8 cellular contexts compared by ENCODE assay signal in genomic region chr12:98516184-98516873, GRCh38. TPM values are rescaled to one million over a fixed set of nuclear protein-coding genes. Genes with fewer than 3 reads are reported as not detected.
A peak's percentile ranks its signal among the peaks of the same experiment; 100 is the strongest.
DNase-seq lines count a peak whose midpoint lies in the region; ATAC-seq and TF ChIP-seq lines count a peak whose summit lies in the region.

No MANE protein-coding gene starts in this region.

- no peaks in the 10 kb centered on the region for H3K9me3 Mint-ChIP-seq in Calu3 (ENCODE audit: low read depth, unreplicated experiment)

- intact Hi-C loops in Calu3 (cut with micrococcal nuclease; ENCODE audit: unreplicated experiment) (loop anchor here (1.0 kb wide), 3 partner anchors 13 to 92 kb away; no protein-coding TSS in a partner anchor), mucosa of descending colon (cut with DNase I, micrococcal nuclease) (loop anchor here in 1 of 2 donors (10.0 kb wide), 1 partner anchor 92 kb away; no protein-coding TSS in a partner anchor)

- peaks cover 17% of the 10 kb centered on the region for H3K4me1 ChIP-seq in mucosa of descending colon (ENCODE audit: low read depth)

- no TSS peak for BruUV-seq in Calu3 (replicated peaks; lab: Mats Ljungman, UMichigan)

- H3K36me3 ChIP-seq in mucosa of descending colon (ENCODE audit: low read depth): no peaks in the 10 kb centered on the region

- peak; percentile 86 for DNase-seq in Calu3
- DNase-seq in HUDEP-2 (lab: John Stamatoyannopoulos, UW; ENCODE audit: unreplicated experiment in 76 of 76): peak in 74 of 76 experiments; percentile 16 to 90 (median 75)
- peak; percentile 91 for DNase-seq in NOMO-1 treated with dmso at 0.1 percent for 144 hours (lab: John Stamatoyannopoulos, UW; ENCODE audit: unreplicated experiment)
- peak; percentile 67 for DNase-seq in activated CD8-positive, alpha-beta memory T cell treated with anti-CD3 and anti-CD28 coated beads, Interleukin-2, amount 50 U/mL, for 24 hours (ENCODE audit: extremely low read depth)
- peak; percentile 66 for DNase-seq in epidermal melanocyte (ENCODE audit: insufficient read length, low spot score)
- DNase-seq in mucosa of descending colon: peak; percentile 72 to 82 (median 81)
- DNase-seq in stimulated activated CD8-positive, alpha-beta memory T cell treated with anti-CD3 and anti-CD28 coated beads, Interleukin-4, amount 100 ng/mL, for 24 hours (ENCODE audit: low read depth): peak; percentile 74

- peaks cover 78% of the 10 kb centered on the region for H3K36me3 Mint-ChIP-seq in Calu3 (ENCODE audit: insufficient read depth, unreplicated experiment)

- H3K9me3 ChIP-seq in mucosa of descending colon: no peaks in the 10 kb centered on the region

- no peaks in the 10 kb centered on the region for H3K27me3 Mint-ChIP-seq in Calu3 (ENCODE audit: unreplicated experiment)

- H3K4me1 Mint-ChIP-seq in Calu3 (ENCODE audit: low read depth, unreplicated experiment): peaks cover 27% of the 10 kb centered on the region

- ATAC-seq in GM21381 (IDR thresholded peaks at IDR 0.05; ENCODE audit: unreplicated experiment): peak; percentile 56
- peak; percentile 74 for ATAC-seq in mucosa of descending colon

- H3K4me3 Mint-ChIP-seq in Calu3 (ENCODE audit: low read depth, unreplicated experiment): peak overlapping the region; percentile 65

- TF ChIP-seq CTCF in Calu3 (IDR thresholded peaks at IDR 0.05; ENCODE audit: unreplicated experiment) (no peak), mucosa of descending colon (IDR thresholded peaks at IDR 0.05) (peak; percentile 25)

- CTCF ChIA-PET in Calu3 (lab: Charles Lee): interaction anchor here (0.6 to 2.2 kb wide), 5 partner anchors 16 to 208 kb away, joined by 3 to 10 read pairs (median 5); no protein-coding TSS in a partner anchor

- H3K27ac Mint-ChIP-seq in Calu3 (ENCODE audit: unreplicated experiment): peak overlapping the region; percentile 96

- peak overlapping the region; percentile 99 for H3K4me3 ChIP-seq in mucosa of descending colon

RNA-seq across cellular contexts. Expression of gene TMPO, which starts 0.9 kb away (rescaled TPM):
- total RNA-seq in Calu3 (2022): 234 and 256 TPM in 2 replicates
- total RNA-seq in mucosa of descending colon: 10 to 100 TPM; 46.7 to 83.6 (median 69.8) TPM

Comparison
In these comparisons a context has a peak if more than half of its experiments do, and no peak if none do; other contexts are left out.
1. Peak in every context shown above with its lines: DNase-seq, ATAC-seq and H3K4me3 ChIP-seq.